8 cellular contexts compared by ENCODE assay signal in the genomic region with DNA sequence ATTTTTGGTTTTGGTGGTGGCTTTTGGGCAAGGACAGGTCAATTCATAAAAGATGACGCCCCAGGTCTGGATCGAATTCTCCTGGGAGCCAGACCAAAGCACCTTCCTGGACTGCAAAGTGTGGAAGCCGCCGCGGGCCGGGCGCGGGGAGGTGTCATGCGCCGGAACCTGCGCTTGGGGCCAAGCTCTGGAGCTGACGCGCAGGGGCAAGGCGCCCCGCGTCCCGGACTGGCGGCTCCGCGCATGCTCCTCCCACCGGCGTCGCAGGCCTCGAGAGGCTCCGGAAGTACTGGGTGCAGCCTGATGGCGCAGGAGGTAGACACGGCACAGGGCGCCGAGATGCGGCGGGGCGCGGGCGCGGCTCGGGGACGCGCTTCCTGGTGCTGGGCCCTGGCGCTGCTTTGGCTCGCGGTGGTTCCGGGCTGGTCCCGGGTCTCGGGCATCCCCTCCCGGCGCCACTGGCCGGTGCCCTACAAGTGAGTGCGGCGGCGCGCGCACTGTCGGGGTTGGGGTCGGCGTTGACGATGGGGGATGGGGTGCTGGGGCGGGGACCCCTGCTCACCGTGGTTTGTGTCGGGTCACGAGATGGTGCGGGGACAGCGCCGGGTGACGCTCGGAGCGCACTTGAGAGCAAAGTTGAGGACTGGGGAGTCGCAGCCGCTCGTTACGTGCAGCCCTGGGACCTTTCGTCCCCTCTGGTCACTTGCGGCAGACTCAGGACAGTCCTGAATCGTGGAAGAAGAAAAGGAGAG. TPM values are rescaled to one million over a fixed set of nuclear protein-coding genes. Genes with fewer than 3 reads are reported as not detected.
DNase-seq lines count a peak whose midpoint lies in the region; ATAC-seq and TF ChIP-seq lines count a peak whose summit lies in the region.

A gene (plus strand): TSS at position 286 of the 752 bp plus-strand sequence. CDS start 18 bp downstream, at position 304.

- H3K36me3 ChIP-seq in Peyer's patch (peaks cover 0 to 18% (median 0%) of the 10 kb centered on the region in 3 donors), muscle layer of colon (ENCODE audit: insufficient read depth, low read length) (no peaks in the 10 kb centered on the region)

- TF ChIP-seq RAD21 in Ishikawa (IDR thresholded peaks at IDR 0.05; ENCODE audit: low read depth) = no peak

- H3K9me3 ChIP-seq in Peyer's patch (no peaks in the 10 kb centered on the region), muscle layer of colon (ENCODE audit: low read length) (no peaks in the 10 kb centered on the region)

- DNase-seq in DMS53 treated with DMSO at 0.1 percent for 48 hours (lab: John Stamatoyannopoulos, UW; ENCODE audit: unreplicated experiment) (peak; percentile 49), Peyer's patch (peak; percentile 91 to 98 (median 96))
- DNase-seq in activated T-cell treated with anti-CD3 and anti-CD28 coated beads, Interleukin-2, amount 50 U/mL, for 48 hours = peak; percentile 91 to 95
- DNase-seq in stimulated activated CD8-positive, alpha-beta memory T cell treated with anti-CD3 and anti-CD28 coated beads, Interleukin-7, amount 100 ng/mL, for 1 hour (ENCODE audit: low read depth in 2 of 2) = peak; percentile 85 to 89

- ATAC-seq in GM21619 (IDR thresholded peaks at IDR 0.05; ENCODE audit: unreplicated experiment) (peak; percentile 95), esophagus mucosa (peak; percentile 99)

- no peaks in the 10 kb centered on the region for H3K27me3 ChIP-seq in Peyer's patch
- H3K27me3 ChIP-seq in muscle layer of colon (ENCODE audit: control insufficient read depth in 1 of 2, insufficient read depth in 2 of 2, low read length in 2 of 2) = no peaks in the 10 kb centered on the region

- TF ChIP-seq EP300 in Ishikawa (IDR thresholded peaks at IDR 0.05; ENCODE audit: borderline replicate concordance) = no peak

- H3K9ac ChIP-seq in muscle layer of colon (ENCODE audit: low read length) = peak within 1 kb of the TSS; percentile 84

- TF ChIP-seq POLR2A in Peyer's patch (IDR thresholded peaks at IDR 0.05) = peak; percentile 96 to 97

- H3K4me3 ChIP-seq in Peyer's patch (peak within 1 kb of the TSS; percentile 81 to 88 (median 86)), muscle layer of colon (ENCODE audit: low read depth in 1 of 2, low read length in 2 of 2) (peak within 1 kb of the TSS; percentile 84 to 86)

- peak in 5 of 6 experiments; percentile 7 to 42 (median 30) for TF ChIP-seq CTCF in Peyer's patch (IDR thresholded peaks at IDR 0.05)

- H3K27ac ChIP-seq in Peyer's patch = peak within 1 kb of the TSS; percentile 95 to 96 (median 96)
- peak within 1 kb of the TSS; percentile 84 for H3K27ac ChIP-seq in muscle layer of colon (ENCODE audit: low read depth, low read length)

- H3K4me1 ChIP-seq in Peyer's patch = peaks cover 0 to 13% (median 2%) of the 10 kb centered on the region in 4 donors
- peaks cover 9% of the 10 kb centered on the region for H3K4me1 ChIP-seq in muscle layer of colon (ENCODE audit: insufficient read depth, low read length)

TF ChIP-seq in Ishikawa, 13 proteins besides CTCF, POLR2A, EP300 and RAD21:
- TF ChIP-seq, protein P1, sequence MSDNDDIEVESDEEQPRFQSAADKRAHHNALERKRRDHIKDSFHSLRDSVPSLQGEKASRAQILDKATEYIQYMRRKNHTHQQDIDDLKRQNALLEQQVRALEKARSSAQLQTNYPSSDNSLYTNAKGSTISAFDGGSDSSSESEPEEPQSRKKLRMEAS (IDR thresholded peaks at IDR 0.05) = peak; percentile 92
- TF ChIP-seq, protein P2, sequence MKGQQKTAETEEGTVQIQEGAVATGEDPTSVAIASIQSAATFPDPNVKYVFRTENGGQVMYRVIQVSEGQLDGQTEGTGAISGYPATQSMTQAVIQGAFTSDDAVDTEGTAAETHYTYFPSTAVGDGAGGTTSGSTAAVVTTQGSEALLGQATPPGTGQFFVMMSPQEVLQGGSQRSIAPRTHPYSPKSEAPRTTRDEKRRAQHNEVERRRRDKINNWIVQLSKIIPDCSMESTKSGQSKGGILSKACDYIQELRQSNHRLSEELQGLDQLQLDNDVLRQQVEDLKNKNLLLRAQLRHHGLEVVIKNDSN (IDR thresholded peaks at IDR 0.05) = peak; percentile 59; the same call in 1 of the 2 replicates
- TF ChIP-seq FOXM1 (IDR thresholded peaks at IDR 0.05; ENCODE audit: borderline replicate concordance, low read depth) (no peak), EGR1 (IDR thresholded peaks at IDR 0.05) (no peak), ZBTB7A (IDR thresholded peaks at IDR 0.05; ENCODE audit: low read depth) (peak; percentile 86), TAF1 (IDR thresholded peaks at IDR 0.05; ENCODE audit: low read depth) (peak; percentile 84), NFIC (IDR thresholded peaks at IDR 0.05) (no peak; the same call in 1 of the 2 replicates), TEAD4 (IDR thresholded peaks at IDR 0.05) (no peak), TCF12 (IDR thresholded peaks at IDR 0.05; ENCODE audit: low read depth) (peak; percentile 42; the same call in 1 of the 2 replicates), CREB1 (IDR thresholded peaks at IDR 0.05; ENCODE audit: low read depth) (peak; percentile 87), CEBPB (IDR thresholded peaks at IDR 0.05) (no peak), YY1 (IDR thresholded peaks at IDR 0.05; ENCODE audit: low read depth) (peak; percentile 83)
- TF ChIP-seq, protein P3, sequence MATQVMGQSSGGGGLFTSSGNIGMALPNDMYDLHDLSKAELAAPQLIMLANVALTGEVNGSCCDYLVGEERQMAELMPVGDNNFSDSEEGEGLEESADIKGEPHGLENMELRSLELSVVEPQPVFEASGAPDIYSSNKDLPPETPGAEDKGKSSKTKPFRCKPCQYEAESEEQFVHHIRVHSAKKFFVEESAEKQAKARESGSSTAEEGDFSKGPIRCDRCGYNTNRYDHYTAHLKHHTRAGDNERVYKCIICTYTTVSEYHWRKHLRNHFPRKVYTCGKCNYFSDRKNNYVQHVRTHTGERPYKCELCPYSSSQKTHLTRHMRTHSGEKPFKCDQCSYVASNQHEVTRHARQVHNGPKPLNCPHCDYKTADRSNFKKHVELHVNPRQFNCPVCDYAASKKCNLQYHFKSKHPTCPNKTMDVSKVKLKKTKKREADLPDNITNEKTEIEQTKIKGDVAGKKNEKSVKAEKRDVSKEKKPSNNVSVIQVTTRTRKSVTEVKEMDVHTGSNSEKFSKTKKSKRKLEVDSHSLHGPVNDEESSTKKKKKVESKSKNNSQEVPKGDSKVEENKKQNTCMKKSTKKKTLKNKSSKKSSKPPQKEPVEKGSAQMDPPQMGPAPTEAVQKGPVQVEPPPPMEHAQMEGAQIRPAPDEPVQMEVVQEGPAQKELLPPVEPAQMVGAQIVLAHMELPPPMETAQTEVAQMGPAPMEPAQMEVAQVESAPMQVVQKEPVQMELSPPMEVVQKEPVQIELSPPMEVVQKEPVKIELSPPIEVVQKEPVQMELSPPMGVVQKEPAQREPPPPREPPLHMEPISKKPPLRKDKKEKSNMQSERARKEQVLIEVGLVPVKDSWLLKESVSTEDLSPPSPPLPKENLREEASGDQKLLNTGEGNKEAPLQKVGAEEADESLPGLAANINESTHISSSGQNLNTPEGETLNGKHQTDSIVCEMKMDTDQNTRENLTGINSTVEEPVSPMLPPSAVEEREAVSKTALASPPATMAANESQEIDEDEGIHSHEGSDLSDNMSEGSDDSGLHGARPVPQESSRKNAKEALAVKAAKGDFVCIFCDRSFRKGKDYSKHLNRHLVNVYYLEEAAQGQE (IDR thresholded peaks at IDR 0.05; ENCODE audit: low read depth) = no peak

RNA-seq across cellular contexts. Expression of the gene that starts here (rescaled TPM):
- total RNA-seq in Peyer's patch (10 to 100 TPM in 3 of 4 donors, 1 to 10 TPM in 1; 9.1 to 24.3 (median 21.6) TPM), esophagus mucosa (12.9 TPM)

Comparison
In these comparisons a context has a peak if more than half of its experiments do, and no peak if none do; other contexts are left out.
1. Peak in every context shown above with its lines: DNase-seq, ATAC-seq, H3K4me3 ChIP-seq and H3K27ac ChIP-seq.